ENCODE assay signal across 22 cellular contexts in the genomic region with DNA sequence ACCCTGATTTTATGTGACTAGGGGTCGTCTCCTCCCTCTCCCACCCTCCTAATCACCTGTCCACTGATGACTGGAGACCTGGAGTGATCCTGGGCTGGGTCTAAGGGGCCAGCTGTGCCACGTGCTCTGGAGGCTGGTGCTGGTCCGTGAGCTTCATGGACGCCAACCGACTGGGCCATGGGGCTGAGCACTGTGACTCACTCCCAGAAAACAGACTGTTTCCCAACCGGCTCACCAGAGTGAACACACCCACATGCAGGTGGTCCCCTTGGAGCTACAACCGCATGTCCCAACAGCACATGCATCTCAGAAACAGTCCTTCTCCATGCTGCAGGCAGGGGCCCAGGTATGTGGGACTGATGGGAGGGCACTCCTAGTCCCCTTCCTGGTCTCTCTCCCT. TPM values are rescaled to one million over a fixed set of nuclear protein-coding genes. Genes with fewer than 3 reads are reported as not detected.
A peak's percentile ranks its signal among the peaks of the same experiment; 100 is the strongest.
DNase-seq lines count a peak whose midpoint lies in the region; ATAC-seq, FAIRE-seq and TF ChIP-seq lines count a peak whose summit lies in the region.
"Had no signal": no experiment of that assay in that cellular context is flagged by ENCODE, and none has a peak within 500 bp of the region (broad histone marks: within the 10 kb centered on the region; RNA-seq: fewer than 3 reads in every experiment).

No MANE protein-coding gene starts in this region.

- H3K9ac ChIP-seq in H9 (ENCODE audit: extremely low read depth, insufficient read length, low read length), result no peak overlapping the region
- no peak overlapping the region for H3K9ac ChIP-seq in keratinocyte (ENCODE audit: control insufficient read depth, extremely low read depth, insufficient read depth, low read length)
- H3K9ac ChIP-seq: BLaER1 had no signal

- H3K4me1 ChIP-seq in H9 (ENCODE audit: insufficient read depth, low read length) (no peaks in the 10 kb centered on the region; the same call in 1 of the 2 replicates), keratinocyte (ENCODE audit: control insufficient read depth, extremely low read depth, insufficient read depth, low read length) (peaks cover 16% of the 10 kb centered on the region), sigmoid colon (no peaks in the 10 kb centered on the region), transverse colon (no peaks in the 10 kb centered on the region)
- H3K4me1 ChIP-seq: BLaER1 had no signal

- in situ Hi-C loops in transverse colon (cut with MboI; ENCODE audit: low pct_ligation_motif_present in 1 of 4, low pct_unique_long_range_greater_than_20kb in 1 of 4, low sequenced_read_pairs in 3 of 4) (no loop called here), KBM-7 (cut with MboI; ENCODE audit: low pct_unique_long_range_greater_than_20kb, low sequenced_read_pairs) (no loop called here)

- H3K4me2 ChIP-seq in H9 (ENCODE audit: insufficient read depth, insufficient read length, low read length), result no peak overlapping the region
- peak overlapping the region; percentile 17 for H3K4me2 ChIP-seq in keratinocyte (ENCODE audit: control insufficient read depth, extremely low read depth, insufficient read depth, low read depth, low read length)
- H3K4me2 ChIP-seq: BLaER1 had no signal

- H3K23ac ChIP-seq in H9 (ENCODE audit: insufficient read length, low read depth, low read length), result no peak overlapping the region

- FAIRE-seq in bronchial epithelial cell (lab: Jason Lieb, UNC) (no peak), keratinocyte (lab: Jason Lieb, UNC) (peak; percentile 64)
- FAIRE-seq: GM12891, GM18507, K562 had no signal

- H2AK5ac ChIP-seq in H9 (ENCODE audit: insufficient read length, low read length), result no peak overlapping the region

- H2BK120ac ChIP-seq in H9 (ENCODE audit: low read depth, low read length, poor library complexity, severe bottlenecking), result no peak overlapping the region

- H3K79me2 ChIP-seq in H9 (ENCODE audit: insufficient read depth, low read length) (no peaks in the 10 kb centered on the region), keratinocyte (ENCODE audit: control insufficient read depth, insufficient read depth, low read length) (no peaks in the 10 kb centered on the region)

- no peaks in the 10 kb centered on the region; a peak in 1 of 7 replicates for H3K36me3 Mint-ChIP-seq in H9 (ENCODE audit: insufficient read depth in 1 of 3, low read depth in 3 of 3)
- H3K36me3 Mint-ChIP-seq: CD8-positive, alpha-beta T cell had no signal

- H4K91ac ChIP-seq in H9 (ENCODE audit: insufficient read length, low read depth, low read length), result no peak overlapping the region

- H3K18ac ChIP-seq in H9 (ENCODE audit: insufficient read length, low read depth, low read length), result peak overlapping the region; percentile 44

- DNase-seq in H9, result no peak
- DNase-seq in bronchial epithelial cell (ENCODE audit: low read depth), result peak; percentile 37
- peak; percentile 30 for DNase-seq in keratinocyte (ENCODE audit: low read depth, low spot score)
- DNase-seq in sigmoid colon, result peak; percentile 26
- DNase-seq in transverse colon, result no peak
- no peak for DNase-seq in stimulated activated naive CD8-positive, alpha-beta T cell treated with anti-CD3 and anti-CD28 coated beads, Interleukin-15, Interleukin-2, amounts not matched to agents 100 U/mL and 50 U/mL, for 24 hours
- no peak for DNase-seq in KBM-7
- DNase-seq: CD8-positive, alpha-beta T cell; GOT3; NCI-H1417; NCI-H187; NCI-H2227 treated with DMSO at 0.1 percent for 48 hours; NCI-H524; NCI-H82; OCI-M1; SHP77 treated with DMSO at 0.1 percent for 48 hours had no signal

- H2BK12ac ChIP-seq in H9 (ENCODE audit: insufficient read length, low read depth, low read length), result no peak overlapping the region

- no peak overlapping the region for H3K14ac ChIP-seq in H9 (ENCODE audit: insufficient read depth, low read length)

- no peaks in the 10 kb centered on the region for H3K9me3 ChIP-seq in H9 (ENCODE audit: control insufficient read depth, low read depth, low read length)
- no peaks in the 10 kb centered on the region for H3K9me3 ChIP-seq in keratinocyte (ENCODE audit: control insufficient read depth, low read depth, low read length)
- H3K9me3 ChIP-seq in sigmoid colon, result no peaks in the 10 kb centered on the region
- no peaks in the 10 kb centered on the region for H3K9me3 ChIP-seq in transverse colon
- H3K9me3 ChIP-seq: BLaER1 had no signal

- no peaks in the 10 kb centered on the region for H3K36me3 ChIP-seq in bronchial epithelial cell (ENCODE audit: control insufficient read depth, insufficient read depth, low read length)
- H3K36me3 ChIP-seq in keratinocyte (ENCODE audit: control insufficient read depth in 2 of 2, extremely low read depth in 1 of 2, insufficient read depth in 2 of 2, low read length in 2 of 2), result no peaks in the 10 kb centered on the region
- no peaks in the 10 kb centered on the region for H3K36me3 ChIP-seq in sigmoid colon
- H3K36me3 ChIP-seq in transverse colon, result no peaks in the 10 kb centered on the region
- H3K36me3 ChIP-seq: BLaER1 had no signal

- H2AFZ ChIP-seq in H9 (ENCODE audit: low read length) (no peak overlapping the region), keratinocyte (ENCODE audit: control insufficient read depth, low read length) (peak overlapping the region; percentile 78)

- ATAC-seq in stimulated activated naive CD8-positive, alpha-beta T cell treated with anti-CD3 and anti-CD28 coated beads, Interleukin-15, Interleukin-2, amounts not matched to agents 100 U/mL and 50 U/mL, for 24 hours, result no peak
- ATAC-seq: CD8-positive, alpha-beta T cell; K562 had no signal

- WGBS in H9 (ENCODE audit: extremely low coverage, insufficient read length, low lambda C conversion rate), result no CpG with 5 or more reads among the region's 7 CpGs
- WGBS in sigmoid colon, 2 donors, result 78 to 87% methylated on average over 7 of the region's 7 CpGs
- WGBS in transverse colon (ENCODE audit: low coverage in 1 of 2), 2 donors, result 77% methylated on average over 7 of the region's 7 CpGs; no CpG with 5 or more reads in 1 of the 2 donors

- H3K56ac ChIP-seq in H9 (ENCODE audit: insufficient read length, low read depth, low read length), result no peak overlapping the region

- intact Hi-C loops in sigmoid colon (cut with DNase I), result no loop called here
- intact Hi-C loops in transverse colon (cut with DNase I; ENCODE audit: low total_unique reads), result no loop called here

- no peaks in the 10 kb centered on the region for H3K9me1 ChIP-seq in keratinocyte (ENCODE audit: control insufficient read depth, extremely low read depth, insufficient read depth, low read length)

- peaks cover 37% of the 10 kb centered on the region for H3K27me3 Mint-ChIP-seq in H9 (ENCODE audit: low read depth)

- TF ChIP-seq CTCF in H9 (conservative IDR thresholded peaks at IDR 0.05) (no peak), bronchial epithelial cell (IDR thresholded peaks at IDR 0.05; ENCODE audit: insufficient read depth, low read length, severe bottlenecking) (no peak), keratinocyte (optimal IDR thresholded peaks at IDR 0.05 in 1 of 3, IDR thresholded peaks at IDR 0.05 in 1 of 3, conservative IDR thresholded peaks at IDR 0.05 in 1 of 3; ENCODE audit: extremely low read depth in 1 of 3, insufficient read depth in 2 of 3, low read length in 3 of 3) (no peak), sigmoid colon (IDR thresholded peaks at IDR 0.05) (no peak), transverse colon (IDR thresholded peaks at IDR 0.05) (no peak)

- H4K8ac ChIP-seq in H9 (replicated peaks; ENCODE audit: insufficient read length, low read depth, low read length), result no peak overlapping the region

- H3K4me3 ChIP-seq in bronchial epithelial cell (ENCODE audit: low read depth, low read length), result no peak overlapping the region
- no peak overlapping the region for H3K4me3 ChIP-seq in keratinocyte (ENCODE audit: control insufficient read depth in 2 of 3, extremely low read depth in 1 of 3, insufficient read depth in 2 of 3, low read depth in 1 of 3, low read length in 3 of 3)
- H3K4me3 ChIP-seq in sigmoid colon, result no peak overlapping the region
- no peak overlapping the region for H3K4me3 ChIP-seq in transverse colon
- H3K4me3 ChIP-seq: BLaER1, K562 had no signal

- H3K27me3 ChIP-seq in H9 (ENCODE audit: insufficient read depth, low read length), result peaks cover 3% of the 10 kb centered on the region; the same call in 1 of the 2 replicates
- H3K27me3 ChIP-seq in bronchial epithelial cell (ENCODE audit: control insufficient read depth, insufficient read depth, low read length), result no peaks in the 10 kb centered on the region
- peaks cover 5% of the 10 kb centered on the region for H3K27me3 ChIP-seq in keratinocyte (ENCODE audit: control insufficient read depth, extremely low read depth, insufficient read depth, low read length)
- peaks cover 0 to 3% (median 0%) of the 10 kb centered on the region in 3 donors for H3K27me3 ChIP-seq in sigmoid colon
- peaks cover 3% of the 10 kb centered on the region for H3K27me3 ChIP-seq in transverse colon

- TF ChIP-seq EP300 in sigmoid colon (IDR thresholded peaks at IDR 0.05), result no peak
- no peak for TF ChIP-seq EP300 in transverse colon (IDR thresholded peaks at IDR 0.05; ENCODE audit: low read depth)

- no peak overlapping the region for H3K27ac ChIP-seq in H9 (ENCODE audit: insufficient read length, low read depth, low read length)
- H3K27ac ChIP-seq in keratinocyte (ENCODE audit: control insufficient read depth, insufficient read depth, low read length), result no peak overlapping the region
- H3K27ac ChIP-seq in sigmoid colon, result no peak overlapping the region
- no peak overlapping the region for H3K27ac ChIP-seq in transverse colon
- H3K27ac ChIP-seq: BLaER1 had no signal

- H4K5ac ChIP-seq in H9 (ENCODE audit: insufficient read length, low read depth, low read length), result no peak overlapping the region

- dilution Hi-C loops in keratinocyte (cut with MboI; ENCODE audit: extremely low pct_ligation_motif_present, low sequenced_read_pairs), result no loop called here

- H2BK15ac ChIP-seq in H9 (ENCODE audit: low read depth, low read length), result no peak overlapping the region; the same call in 1 of the 2 replicates

- no peak overlapping the region for H3K4me3 Mint-ChIP-seq in H9
- H3K4me3 Mint-ChIP-seq: CD8-positive, alpha-beta T cell had no signal

- H2BK5ac ChIP-seq in H9 (ENCODE audit: insufficient read length, low read length), result no peak overlapping the region

- peaks cover 3 to 4% of the 10 kb centered on the region in 2 experiments; a peak in 4 of 5 replicates for H3K9me3 Mint-ChIP-seq in H9
- H3K9me3 Mint-ChIP-seq: CD8-positive, alpha-beta T cell had no signal

- H2BK20ac ChIP-seq in H9 (ENCODE audit: low read depth, low read length, poor library complexity, severe bottlenecking), result no peak overlapping the region

- no peaks in the 10 kb centered on the region for H4K20me1 ChIP-seq in H9 (ENCODE audit: control insufficient read depth, insufficient read depth, insufficient read length)
- H4K20me1 ChIP-seq in keratinocyte (ENCODE audit: control insufficient read depth, extremely low read depth, insufficient read depth, low read length), result no peaks in the 10 kb centered on the region
- H4K20me1 ChIP-seq: BLaER1 had no signal

- no peaks in the 10 kb centered on the region for H3K79me1 ChIP-seq in H9 (ENCODE audit: insufficient read depth, low read depth, low read length, poor library complexity, severe bottlenecking)

- peaks cover 6 to 10% of the 10 kb centered on the region in 2 experiments for H3K4me1 Mint-ChIP-seq in H9

- peaks cover under 1% of the 10 kb centered on the region for H3K23me2 ChIP-seq in H9 (ENCODE audit: insufficient read length, low read depth, low read length, poor library complexity, severe bottlenecking)

- H3K27ac Mint-ChIP-seq in H9, result no peak overlapping the region
- H3K27ac Mint-ChIP-seq: CD8-positive, alpha-beta T cell had no signal

- TF ChIP-seq POLR2A in sigmoid colon (IDR thresholded peaks at IDR 0.05), result no peak
- TF ChIP-seq POLR2A in transverse colon (IDR thresholded peaks at IDR 0.05), result no peak

- no peak overlapping the region for H3K4ac ChIP-seq in H9 (ENCODE audit: low read depth, low read length)

- no peak overlapping the region for H3T11ph ChIP-seq in H9 (ENCODE audit: low read length)

RNA-seq across cellular contexts. Expression of a gene that starts 14.0 kb away (rescaled TPM):
- 0.39 and 0.50 TPM in 2 replicates for total RNA-seq in H9 (2021)
- total RNA-seq in bronchial epithelial cell, result not detected in 2 replicates
- 0.08 to 0.18 TPM in 2 of 3 replicates, not detected in the other for polyA plus RNA-seq in keratinocyte
- polyA plus RNA-seq in keratinocyte (2011; ENCODE audit: low read depth), result not detected
- not detected in 2 replicates for polyA plus RNA-seq in keratinocyte (2011; cell fraction: cytosol; rRNA removed)
- not detected in 2 replicates for polyA plus RNA-seq in keratinocyte (2011; cell fraction: nucleus; rRNA removed)
- polyA plus RNA-seq in keratinocyte (2012; ENCODE audit: low replicate concordance), result not detected in 2 replicates
- not detected in 3 replicates for polyA minus RNA-seq in keratinocyte
- not detected for polyA minus RNA-seq in keratinocyte (2011; cell fraction: cytosol; rRNA and poly(A)+ RNA removed)
- not detected in 2 replicates for polyA minus RNA-seq in keratinocyte (2011; cell fraction: nucleus; rRNA and poly(A)+ RNA removed)
- total RNA-seq in sigmoid colon, result 1 to 10 TPM in 1 of 4 donors, under 1 TPM in 1, not detected in 2; 0.66 to 1.8 TPM
- polyA plus RNA-seq in sigmoid colon, result under 1 TPM in 1 of 3 donors, not detected in 2; 0.04 TPM
- total RNA-seq in transverse colon, result not detected
- total RNA-seq: A673; CD8-positive, alpha-beta T cell; K562; RPMI7951 had no signal
- polyA plus RNA-seq: K562 had no signal

Comparison
In these comparisons a context has a peak if more than half of its experiments do, and no peak if none do; other contexts are left out.
1. DNase-seq: peak in bronchial epithelial cell (single experiment), keratinocyte (single experiment) and sigmoid colon (single experiment); none in H9 (single experiment), transverse colon (single experiment), stimulated activated naive CD8-positive, alpha-beta T cell treated with anti-CD3 and anti-CD28 coated beads, Interleukin-15, Interleukin-2, amounts not matched to agents 100 U/mL and 50 U/mL, for 24 hours (single experiment) and KBM-7 (single experiment).